In the genomic region with DNA sequence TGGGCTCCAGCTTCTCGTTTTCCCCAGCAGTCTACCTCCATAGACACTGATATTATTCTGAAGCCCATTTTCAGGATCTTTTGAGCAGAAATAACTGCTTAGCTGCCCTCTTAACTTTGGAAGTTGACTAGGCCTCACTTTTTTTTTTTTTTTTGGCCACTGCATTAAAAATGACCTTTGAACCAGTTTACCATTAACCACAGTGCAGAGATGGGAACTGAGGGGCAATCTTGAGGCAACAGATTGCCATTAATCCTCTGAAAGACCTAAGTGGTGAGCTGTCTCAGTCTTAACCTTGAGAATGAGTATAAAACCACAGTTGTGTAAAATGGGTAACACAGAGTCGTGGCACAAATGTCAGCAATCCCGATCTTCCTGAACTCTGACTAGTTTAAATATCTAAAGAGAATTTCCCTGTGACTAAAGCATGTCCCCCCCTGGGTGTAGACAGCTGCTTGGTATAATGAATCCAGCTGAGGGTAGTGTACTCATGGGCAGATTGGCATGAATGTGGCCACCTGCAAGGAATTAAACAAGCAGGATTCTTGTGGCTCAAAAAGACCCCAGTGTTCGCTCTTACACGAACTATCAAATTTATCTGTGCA, we compare ENCODE assay signal across 1 cellular context.
A peak's percentile ranks its signal among the peaks of the same experiment; 100 is the strongest.
TF ChIP-seq lines count a peak whose summit lies in the region.

No MANE protein-coding gene starts in this region.

TF ChIP-seq in HepG2, 621 proteins besides CTCF, POLR2A, EP300 and RAD21 (continued from another document and continues in another):
- TF ChIP-seq, protein P1, sequence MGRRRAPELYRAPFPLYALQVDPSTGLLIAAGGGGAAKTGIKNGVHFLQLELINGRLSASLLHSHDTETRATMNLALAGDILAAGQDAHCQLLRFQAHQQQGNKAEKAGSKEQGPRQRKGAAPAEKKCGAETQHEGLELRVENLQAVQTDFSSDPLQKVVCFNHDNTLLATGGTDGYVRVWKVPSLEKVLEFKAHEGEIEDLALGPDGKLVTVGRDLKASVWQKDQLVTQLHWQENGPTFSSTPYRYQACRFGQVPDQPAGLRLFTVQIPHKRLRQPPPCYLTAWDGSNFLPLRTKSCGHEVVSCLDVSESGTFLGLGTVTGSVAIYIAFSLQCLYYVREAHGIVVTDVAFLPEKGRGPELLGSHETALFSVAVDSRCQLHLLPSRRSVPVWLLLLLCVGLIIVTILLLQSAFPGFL (CRISPR knock-in tag; IDR thresholded peaks at IDR 0.05) = no peak
- TF ChIP-seq MLLT10 (CRISPR knock-in tag; IDR thresholded peaks at IDR 0.05) = no peak
- TF ChIP-seq, protein P2, sequence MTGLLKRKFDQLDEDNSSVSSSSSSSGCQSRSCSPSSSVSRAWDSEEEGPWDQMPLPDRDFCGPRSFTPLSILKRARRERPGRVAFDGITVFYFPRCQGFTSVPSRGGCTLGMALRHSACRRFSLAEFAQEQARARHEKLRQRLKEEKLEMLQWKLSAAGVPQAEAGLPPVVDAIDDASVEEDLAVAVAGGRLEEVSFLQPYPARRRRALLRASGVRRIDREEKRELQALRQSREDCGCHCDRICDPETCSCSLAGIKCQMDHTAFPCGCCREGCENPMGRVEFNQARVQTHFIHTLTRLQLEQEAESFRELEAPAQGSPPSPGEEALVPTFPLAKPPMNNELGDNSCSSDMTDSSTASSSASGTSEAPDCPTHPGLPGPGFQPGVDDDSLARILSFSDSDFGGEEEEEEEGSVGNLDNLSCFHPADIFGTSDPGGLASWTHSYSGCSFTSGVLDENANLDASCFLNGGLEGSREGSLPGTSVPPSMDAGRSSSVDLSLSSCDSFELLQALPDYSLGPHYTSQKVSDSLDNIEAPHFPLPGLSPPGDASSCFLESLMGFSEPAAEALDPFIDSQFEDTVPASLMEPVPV (CRISPR knock-in tag; IDR thresholded peaks at IDR 0.05) = no peak
- TF ChIP-seq, protein P3, sequence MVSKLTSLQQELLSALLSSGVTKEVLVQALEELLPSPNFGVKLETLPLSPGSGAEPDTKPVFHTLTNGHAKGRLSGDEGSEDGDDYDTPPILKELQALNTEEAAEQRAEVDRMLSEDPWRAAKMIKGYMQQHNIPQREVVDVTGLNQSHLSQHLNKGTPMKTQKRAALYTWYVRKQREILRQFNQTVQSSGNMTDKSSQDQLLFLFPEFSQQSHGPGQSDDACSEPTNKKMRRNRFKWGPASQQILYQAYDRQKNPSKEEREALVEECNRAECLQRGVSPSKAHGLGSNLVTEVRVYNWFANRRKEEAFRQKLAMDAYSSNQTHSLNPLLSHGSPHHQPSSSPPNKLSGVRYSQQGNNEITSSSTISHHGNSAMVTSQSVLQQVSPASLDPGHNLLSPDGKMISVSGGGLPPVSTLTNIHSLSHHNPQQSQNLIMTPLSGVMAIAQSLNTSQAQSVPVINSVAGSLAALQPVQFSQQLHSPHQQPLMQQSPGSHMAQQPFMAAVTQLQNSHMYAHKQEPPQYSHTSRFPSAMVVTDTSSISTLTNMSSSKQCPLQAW (CRISPR knock-in tag; IDR thresholded peaks at IDR 0.05) = no peak
- TF ChIP-seq, protein P4, sequence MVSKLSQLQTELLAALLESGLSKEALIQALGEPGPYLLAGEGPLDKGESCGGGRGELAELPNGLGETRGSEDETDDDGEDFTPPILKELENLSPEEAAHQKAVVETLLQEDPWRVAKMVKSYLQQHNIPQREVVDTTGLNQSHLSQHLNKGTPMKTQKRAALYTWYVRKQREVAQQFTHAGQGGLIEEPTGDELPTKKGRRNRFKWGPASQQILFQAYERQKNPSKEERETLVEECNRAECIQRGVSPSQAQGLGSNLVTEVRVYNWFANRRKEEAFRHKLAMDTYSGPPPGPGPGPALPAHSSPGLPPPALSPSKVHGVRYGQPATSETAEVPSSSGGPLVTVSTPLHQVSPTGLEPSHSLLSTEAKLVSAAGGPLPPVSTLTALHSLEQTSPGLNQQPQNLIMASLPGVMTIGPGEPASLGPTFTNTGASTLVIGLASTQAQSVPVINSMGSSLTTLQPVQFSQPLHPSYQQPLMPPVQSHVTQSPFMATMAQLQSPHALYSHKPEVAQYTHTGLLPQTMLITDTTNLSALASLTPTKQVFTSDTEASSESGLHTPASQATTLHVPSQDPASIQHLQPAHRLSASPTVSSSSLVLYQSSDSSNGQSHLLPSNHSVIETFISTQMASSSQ (IDR thresholded peaks at IDR 0.05; ENCODE audit: low read depth) = 0 out of 2 replicates have a peak, but pooled peaks have one; percentile 23
- TF ChIP-seq, protein P4 (CRISPR knock-in tag; IDR thresholded peaks at IDR 0.05; ENCODE audit: borderline replicate concordance) = no peak; the same call in 1 of the 2 replicates
- TF ChIP-seq ZNF253 (CRISPR knock-in tag; IDR thresholded peaks at IDR 0.05; ENCODE audit: borderline replicate concordance) = no peak
- TF ChIP-seq SMAD1 (CRISPR knock-in tag; IDR thresholded peaks at IDR 0.05; ENCODE audit: borderline replicate concordance, low read depth) = no peak
- TF ChIP-seq ZBTB20 (CRISPR knock-in tag; IDR thresholded peaks at IDR 0.05; ENCODE audit: borderline replicate concordance, low read depth) = no peak
- TF ChIP-seq, protein P5, sequence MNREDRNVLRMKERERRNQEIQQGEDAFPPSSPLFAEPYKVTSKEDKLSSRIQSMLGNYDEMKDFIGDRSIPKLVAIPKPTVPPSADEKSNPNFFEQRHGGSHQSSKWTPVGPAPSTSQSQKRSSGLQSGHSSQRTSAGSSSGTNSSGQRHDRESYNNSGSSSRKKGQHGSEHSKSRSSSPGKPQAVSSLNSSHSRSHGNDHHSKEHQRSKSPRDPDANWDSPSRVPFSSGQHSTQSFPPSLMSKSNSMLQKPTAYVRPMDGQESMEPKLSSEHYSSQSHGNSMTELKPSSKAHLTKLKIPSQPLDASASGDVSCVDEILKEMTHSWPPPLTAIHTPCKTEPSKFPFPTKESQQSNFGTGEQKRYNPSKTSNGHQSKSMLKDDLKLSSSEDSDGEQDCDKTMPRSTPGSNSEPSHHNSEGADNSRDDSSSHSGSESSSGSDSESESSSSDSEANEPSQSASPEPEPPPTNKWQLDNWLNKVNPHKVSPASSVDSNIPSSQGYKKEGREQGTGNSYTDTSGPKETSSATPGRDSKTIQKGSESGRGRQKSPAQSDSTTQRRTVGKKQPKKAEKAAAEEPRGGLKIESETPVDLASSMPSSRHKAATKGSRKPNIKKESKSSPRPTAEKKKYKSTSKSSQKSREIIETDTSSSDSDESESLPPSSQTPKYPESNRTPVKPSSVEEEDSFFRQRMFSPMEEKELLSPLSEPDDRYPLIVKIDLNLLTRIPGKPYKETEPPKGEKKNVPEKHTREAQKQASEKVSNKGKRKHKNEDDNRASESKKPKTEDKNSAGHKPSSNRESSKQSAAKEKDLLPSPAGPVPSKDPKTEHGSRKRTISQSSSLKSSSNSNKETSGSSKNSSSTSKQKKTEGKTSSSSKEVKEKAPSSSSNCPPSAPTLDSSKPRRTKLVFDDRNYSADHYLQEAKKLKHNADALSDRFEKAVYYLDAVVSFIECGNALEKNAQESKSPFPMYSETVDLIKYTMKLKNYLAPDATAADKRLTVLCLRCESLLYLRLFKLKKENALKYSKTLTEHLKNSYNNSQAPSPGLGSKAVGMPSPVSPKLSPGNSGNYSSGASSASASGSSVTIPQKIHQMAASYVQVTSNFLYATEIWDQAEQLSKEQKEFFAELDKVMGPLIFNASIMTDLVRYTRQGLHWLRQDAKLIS (CRISPR knock-in tag; IDR thresholded peaks at IDR 0.05) = no peak
- no peak for TF ChIP-seq ZNF160 (CRISPR knock-in tag; IDR thresholded peaks at IDR 0.05)
- TF ChIP-seq, protein P6, sequence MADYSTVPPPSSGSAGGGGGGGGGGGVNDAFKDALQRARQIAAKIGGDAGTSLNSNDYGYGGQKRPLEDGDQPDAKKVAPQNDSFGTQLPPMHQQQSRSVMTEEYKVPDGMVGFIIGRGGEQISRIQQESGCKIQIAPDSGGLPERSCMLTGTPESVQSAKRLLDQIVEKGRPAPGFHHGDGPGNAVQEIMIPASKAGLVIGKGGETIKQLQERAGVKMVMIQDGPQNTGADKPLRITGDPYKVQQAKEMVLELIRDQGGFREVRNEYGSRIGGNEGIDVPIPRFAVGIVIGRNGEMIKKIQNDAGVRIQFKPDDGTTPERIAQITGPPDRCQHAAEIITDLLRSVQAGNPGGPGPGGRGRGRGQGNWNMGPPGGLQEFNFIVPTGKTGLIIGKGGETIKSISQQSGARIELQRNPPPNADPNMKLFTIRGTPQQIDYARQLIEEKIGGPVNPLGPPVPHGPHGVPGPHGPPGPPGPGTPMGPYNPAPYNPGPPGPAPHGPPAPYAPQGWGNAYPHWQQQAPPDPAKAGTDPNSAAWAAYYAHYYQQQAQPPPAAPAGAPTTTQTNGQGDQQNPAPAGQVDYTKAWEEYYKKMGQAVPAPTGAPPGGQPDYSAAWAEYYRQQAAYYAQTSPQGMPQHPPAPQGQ (CRISPR knock-in tag; IDR thresholded peaks at IDR 0.05; ENCODE audit: borderline replicate concordance) = no peak
- TF ChIP-seq YY1 (IDR thresholded peaks at IDR 0.05; ENCODE audit: insufficient read depth, insufficient replicate concordance, low read depth, low read length) = no peak
- TF ChIP-seq POLR2AphosphoS2 (IDR thresholded peaks at IDR 0.05; ENCODE audit: low read depth, low read length) = no peak
- no peak for TF ChIP-seq PHF20 (CRISPR knock-in tag; IDR thresholded peaks at IDR 0.05)
- TF ChIP-seq DPF2 (CRISPR knock-in tag; IDR thresholded peaks at IDR 0.05; ENCODE audit: borderline replicate concordance, low read depth) = no peak
- no peak for TF ChIP-seq BHLHE40 (IDR thresholded peaks at IDR 0.05; ENCODE audit: low read length)
- no peak for TF ChIP-seq AGO1 (IDR thresholded peaks at IDR 0.05; ENCODE audit: low read depth, low read length, poor library complexity, severe bottlenecking)
- TF ChIP-seq ZNF772 (CRISPR knock-in tag; IDR thresholded peaks at IDR 0.05) = 0 out of 2 replicates have a peak, but pooled peaks have one; percentile 42
- no peak for TF ChIP-seq TCF7L2 (IDR thresholded peaks at IDR 0.05; ENCODE audit: low read depth, low read length)
- TF ChIP-seq, protein P7, sequence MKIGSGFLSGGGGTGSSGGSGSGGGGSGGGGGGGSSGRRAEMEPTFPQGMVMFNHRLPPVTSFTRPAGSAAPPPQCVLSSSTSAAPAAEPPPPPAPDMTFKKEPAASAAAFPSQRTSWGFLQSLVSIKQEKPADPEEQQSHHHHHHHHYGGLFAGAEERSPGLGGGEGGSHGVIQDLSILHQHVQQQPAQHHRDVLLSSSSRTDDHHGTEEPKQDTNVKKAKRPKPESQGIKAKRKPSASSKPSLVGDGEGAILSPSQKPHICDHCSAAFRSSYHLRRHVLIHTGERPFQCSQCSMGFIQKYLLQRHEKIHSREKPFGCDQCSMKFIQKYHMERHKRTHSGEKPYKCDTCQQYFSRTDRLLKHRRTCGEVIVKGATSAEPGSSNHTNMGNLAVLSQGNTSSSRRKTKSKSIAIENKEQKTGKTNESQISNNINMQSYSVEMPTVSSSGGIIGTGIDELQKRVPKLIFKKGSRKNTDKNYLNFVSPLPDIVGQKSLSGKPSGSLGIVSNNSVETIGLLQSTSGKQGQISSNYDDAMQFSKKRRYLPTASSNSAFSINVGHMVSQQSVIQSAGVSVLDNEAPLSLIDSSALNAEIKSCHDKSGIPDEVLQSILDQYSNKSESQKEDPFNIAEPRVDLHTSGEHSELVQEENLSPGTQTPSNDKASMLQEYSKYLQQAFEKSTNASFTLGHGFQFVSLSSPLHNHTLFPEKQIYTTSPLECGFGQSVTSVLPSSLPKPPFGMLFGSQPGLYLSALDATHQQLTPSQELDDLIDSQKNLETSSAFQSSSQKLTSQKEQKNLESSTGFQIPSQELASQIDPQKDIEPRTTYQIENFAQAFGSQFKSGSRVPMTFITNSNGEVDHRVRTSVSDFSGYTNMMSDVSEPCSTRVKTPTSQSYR (CRISPR knock-in tag; IDR thresholded peaks at IDR 0.05; ENCODE audit: borderline replicate concordance) = no peak
- TF ChIP-seq ARNTL (CRISPR knock-in tag; IDR thresholded peaks at IDR 0.05) = 0 out of 2 replicates have a peak, but pooled peaks have one; percentile 31
- TF ChIP-seq HMG20A (CRISPR knock-in tag; IDR thresholded peaks at IDR 0.05; ENCODE audit: borderline replicate concordance) = no peak
- no peak for TF ChIP-seq REL (CRISPR knock-in tag; conservative IDR thresholded peaks at IDR 0.05)
- TF ChIP-seq SRSF4 (IDR thresholded peaks at IDR 0.05; ENCODE audit: low read depth, low read length, poor library complexity, severe bottlenecking) = no peak
- TF ChIP-seq DR1 (CRISPR knock-in tag; IDR thresholded peaks at IDR 0.05) = no peak
- TF ChIP-seq, protein P8, sequence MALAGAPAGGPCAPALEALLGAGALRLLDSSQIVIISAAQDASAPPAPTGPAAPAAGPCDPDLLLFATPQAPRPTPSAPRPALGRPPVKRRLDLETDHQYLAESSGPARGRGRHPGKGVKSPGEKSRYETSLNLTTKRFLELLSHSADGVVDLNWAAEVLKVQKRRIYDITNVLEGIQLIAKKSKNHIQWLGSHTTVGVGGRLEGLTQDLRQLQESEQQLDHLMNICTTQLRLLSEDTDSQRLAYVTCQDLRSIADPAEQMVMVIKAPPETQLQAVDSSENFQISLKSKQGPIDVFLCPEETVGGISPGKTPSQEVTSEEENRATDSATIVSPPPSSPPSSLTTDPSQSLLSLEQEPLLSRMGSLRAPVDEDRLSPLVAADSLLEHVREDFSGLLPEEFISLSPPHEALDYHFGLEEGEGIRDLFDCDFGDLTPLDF (CRISPR knock-in tag; IDR thresholded peaks at IDR 0.05) = no peak
- TF ChIP-seq HES4 (CRISPR knock-in tag; IDR thresholded peaks at IDR 0.05; ENCODE audit: borderline replicate concordance) = no peak
- TF ChIP-seq, protein P9, sequence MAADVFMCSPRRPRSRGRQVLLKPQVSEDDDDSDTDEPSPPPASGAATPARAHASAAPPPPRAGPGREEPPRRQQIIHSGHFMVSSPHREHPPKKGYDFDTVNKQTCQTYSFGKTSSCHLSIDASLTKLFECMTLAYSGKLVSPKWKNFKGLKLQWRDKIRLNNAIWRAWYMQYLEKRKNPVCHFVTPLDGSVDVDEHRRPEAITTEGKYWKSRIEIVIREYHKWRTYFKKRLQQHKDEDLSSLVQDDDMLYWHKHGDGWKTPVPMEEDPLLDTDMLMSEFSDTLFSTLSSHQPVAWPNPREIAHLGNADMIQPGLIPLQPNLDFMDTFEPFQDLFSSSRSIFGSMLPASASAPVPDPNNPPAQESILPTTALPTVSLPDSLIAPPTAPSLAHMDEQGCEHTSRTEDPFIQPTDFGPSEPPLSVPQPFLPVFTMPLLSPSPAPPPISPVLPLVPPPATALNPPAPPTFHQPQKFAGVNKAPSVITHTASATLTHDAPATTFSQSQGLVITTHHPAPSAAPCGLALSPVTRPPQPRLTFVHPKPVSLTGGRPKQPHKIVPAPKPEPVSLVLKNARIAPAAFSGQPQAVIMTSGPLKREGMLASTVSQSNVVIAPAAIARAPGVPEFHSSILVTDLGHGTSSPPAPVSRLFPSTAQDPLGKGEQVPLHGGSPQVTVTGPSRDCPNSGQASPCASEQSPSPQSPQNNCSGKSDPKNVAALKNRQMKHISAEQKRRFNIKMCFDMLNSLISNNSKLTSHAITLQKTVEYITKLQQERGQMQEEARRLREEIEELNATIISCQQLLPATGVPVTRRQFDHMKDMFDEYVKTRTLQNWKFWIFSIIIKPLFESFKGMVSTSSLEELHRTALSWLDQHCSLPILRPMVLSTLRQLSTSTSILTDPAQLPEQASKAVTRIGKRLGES (CRISPR knock-in tag; IDR thresholded peaks at IDR 0.05; ENCODE audit: borderline replicate concordance) = no peak
- no peak for TF ChIP-seq FLYWCH1 (CRISPR knock-in tag; IDR thresholded peaks at IDR 0.05)
